In genomic region chr10:22308390-22308789, GRCh38 we compare ENCODE assay signal across 9 cellular contexts. TPM values are rescaled to one million over a fixed set of nuclear protein-coding genes. Genes with fewer than 3 reads are reported as not detected.
DNase-seq lines count a peak whose midpoint lies in the region; ATAC-seq and TF ChIP-seq lines count a peak whose summit lies in the region.
"Had no signal": no experiment of that assay in that cellular context is flagged by ENCODE, and none has a peak within 500 bp of the region (broad histone marks: within the 10 kb centered on the region; RNA-seq: fewer than 3 reads in every experiment).

No MANE protein-coding gene starts in this region.

- H3K36me3 ChIP-seq in Panc1 (ENCODE audit: control insufficient read depth, insufficient read depth, low read length), result no peaks in the 10 kb centered on the region

- no peaks in the 10 kb centered on the region for H3K9me3 Mint-ChIP-seq in natural killer cell treated with Interleukin-12 subunit alpha and Interleukin-12 subunit beta and Interleukin-15 and Interleukin-18, amount 100 ng/mL, for 72 hours
- no peaks in the 10 kb centered on the region for H3K9me3 Mint-ChIP-seq in natural killer cell

- no peaks in the 10 kb centered on the region for H3K27me3 ChIP-seq in Panc1 (ENCODE audit: control insufficient read depth, insufficient read depth, low read length)

- POLR2A ChIA-PET in Panc1 (lab: Charles Lee), result no interaction called here

- H3K4me3 ChIP-seq in Panc1 (ENCODE audit: low read depth in 2 of 2, low read length in 2 of 2), result no peak overlapping the region

- TF ChIP-seq CTCF in natural killer cell (IDR thresholded peaks at IDR 0.05) (no peak), Panc1 (IDR thresholded peaks at IDR 0.05) (no peak)

- in situ Hi-C loops in Panc1 (cut with HindIII; ENCODE audit: low pct_unique_long_range_greater_than_20kb, low sequenced_read_pairs), result no loop called here

- no peaks in the 10 kb centered on the region for H3K4me1 ChIP-seq in Panc1 (ENCODE audit: control insufficient read depth, insufficient read depth, low read length)

- CTCF ChIA-PET in Panc1 (lab: Charles Lee), result no interaction called here

- no peaks in the 10 kb centered on the region for H3K36me3 Mint-ChIP-seq in natural killer cell treated with Interleukin-12 subunit alpha and Interleukin-12 subunit beta and Interleukin-15 and Interleukin-18, amount 100 ng/mL, for 72 hours
- H3K36me3 Mint-ChIP-seq in natural killer cell, result no peaks in the 10 kb centered on the region

- no peak for DNase-seq in natural killer cell treated with Interleukin-12 subunit alpha and Interleukin-12 subunit beta and Interleukin-15 and Interleukin-18, amount 100 ng/mL, for 72 hours (ENCODE audit: low spot score)
- DNase-seq in natural killer cell, result no peak
- peak; percentile 89 for DNase-seq in Panc1 (ENCODE audit: low read depth, low spot score)
- no peak for DNase-seq in stimulated activated naive CD8-positive, alpha-beta T cell treated with anti-CD3 and anti-CD28 coated beads, Interleukin-15, Interleukin-2, amounts not matched to agents 100 U/mL and 50 U/mL, for 24 hours
- no peak for DNase-seq in NCI-H128 (lab: John Stamatoyannopoulos, UW; ENCODE audit: unreplicated experiment)
- no peak for DNase-seq in UCSD-AML1 (lab: John Stamatoyannopoulos, UW; ENCODE audit: unreplicated experiment)
- no peak for DNase-seq in hippocampal formation (lab: John Stamatoyannopoulos, UW)
- DNase-seq: NCI-H1417 treated with DMSO at 0.1 percent for 48 hours had no signal

- peaks cover 0 to 5% of the 10 kb centered on the region in 2 donors for H3K4me1 Mint-ChIP-seq in natural killer cell treated with Interleukin-12 subunit alpha and Interleukin-12 subunit beta and Interleukin-15 and Interleukin-18, amount 100 ng/mL, for 72 hours (ENCODE audit: low read depth in 2 of 2)
- H3K4me1 Mint-ChIP-seq in natural killer cell, result no peaks in the 10 kb centered on the region

- no peak overlapping the region for H3K4me3 Mint-ChIP-seq in natural killer cell treated with Interleukin-12 subunit alpha and Interleukin-12 subunit beta and Interleukin-15 and Interleukin-18, amount 100 ng/mL, for 72 hours
- H3K4me3 Mint-ChIP-seq in natural killer cell, result no peak overlapping the region

- ATAC-seq in natural killer cell treated with Interleukin-12 subunit alpha and Interleukin-12 subunit beta and Interleukin-15 and Interleukin-18, amount 100 ng/mL, for 72 hours, result peak; percentile 87 to 96
- ATAC-seq in natural killer cell (no peak), HG02840 (IDR thresholded peaks at IDR 0.05; ENCODE audit: low FRiP score, unreplicated experiment) (peak; percentile 98), Panc1 (peak; percentile 84)
- peak; percentile 98 for ATAC-seq in stimulated activated naive CD8-positive, alpha-beta T cell treated with anti-CD3 and anti-CD28 coated beads, Interleukin-15, Interleukin-2, amounts not matched to agents 100 U/mL and 50 U/mL, for 24 hours

- intact Hi-C loops in natural killer cell (cut with micrococcal nuclease), result no loop called here
- intact Hi-C loops in Panc1 (cut with micrococcal nuclease; ENCODE audit: unreplicated experiment), result no loop called here

- no peaks in the 10 kb centered on the region for H3K9me3 ChIP-seq in Panc1 (ENCODE audit: control insufficient read depth, insufficient read depth, low read depth, low read length)

- no peak overlapping the region for H3K27ac Mint-ChIP-seq in natural killer cell treated with Interleukin-12 subunit alpha and Interleukin-12 subunit beta and Interleukin-15 and Interleukin-18, amount 100 ng/mL, for 72 hours
- no peak overlapping the region for H3K27ac Mint-ChIP-seq in natural killer cell

- H3K27me3 Mint-ChIP-seq in natural killer cell treated with Interleukin-12 subunit alpha and Interleukin-12 subunit beta and Interleukin-15 and Interleukin-18, amount 100 ng/mL, for 72 hours, result peaks cover 14 to 19% of the 10 kb centered on the region in 2 donors
- H3K27me3 Mint-ChIP-seq in natural killer cell (ENCODE audit: low read depth in 2 of 2), result peaks cover 19 to 55% of the 10 kb centered on the region in 2 donors

- BruUV-seq in Panc1 (replicated peaks; lab: Mats Ljungman, UMichigan), result no TSS peak

- no peak overlapping the region for H3K27ac ChIP-seq in Panc1 (ENCODE audit: low read length)

RNA-seq across cellular contexts. Expression of gene COMMD3, which starts 7.8 kb away (rescaled TPM):
- 10 to 100 TPM; 50.1 to 55.8 TPM for total RNA-seq in natural killer cell treated with Interleukin-12 subunit alpha and Interleukin-12 subunit beta and Interleukin-15 and Interleukin-18, amount 100 ng/mL, for 72 hours
- total RNA-seq in natural killer cell (10 to 100 TPM; 43.1 to 48.3 (median 44.2) TPM), Panc1 (2021; ENCODE audit: unreplicated experiment) (35.6 TPM)
- polyA plus RNA-seq in Panc1 (2012; ENCODE audit: insufficient read length), result 28.6 TPM

RNA-seq across cellular contexts. Expression of gene BMI1, which starts 12.5 kb away (rescaled TPM):
- 10 to 100 TPM; 38.2 to 44.9 TPM for total RNA-seq in natural killer cell treated with Interleukin-12 subunit alpha and Interleukin-12 subunit beta and Interleukin-15 and Interleukin-18, amount 100 ng/mL, for 72 hours
- total RNA-seq in natural killer cell, result 10 to 100 TPM; 60.5 to 69.8 (median 66.4) TPM
- 55.1 TPM for total RNA-seq in Panc1 (2021; ENCODE audit: unreplicated experiment)
- polyA plus RNA-seq in Panc1 (2012; ENCODE audit: insufficient read length), result 27.4 TPM

RNA-seq across cellular contexts. Expression of gene SPAG6, which starts 36.9 kb away (rescaled TPM):
- under 1 TPM; 0.28 to 0.29 TPM for total RNA-seq in natural killer cell treated with Interleukin-12 subunit alpha and Interleukin-12 subunit beta and Interleukin-15 and Interleukin-18, amount 100 ng/mL, for 72 hours
- total RNA-seq in natural killer cell, result under 1 TPM in 2 of 3 donors, not detected in 1; 0.35 to 0.79 TPM
- not detected for total RNA-seq in Panc1 (2021; ENCODE audit: unreplicated experiment)
- not detected for polyA plus RNA-seq in Panc1 (2012; ENCODE audit: insufficient read length)

Comparison
In these comparisons a context has a peak if more than half of its experiments do, and no peak if none do; other contexts are left out.
1. ATAC-seq: peak in natural killer cell treated with Interleukin-12 subunit alpha and Interleukin-12 subunit beta and Interleukin-15 and Interleukin-18, amount 100 ng/mL, for 72 hours (2 of 2), HG02840 (single experiment), Panc1 (single experiment) and stimulated activated naive CD8-positive, alpha-beta T cell treated with anti-CD3 and anti-CD28 coated beads, Interleukin-15, Interleukin-2, amounts not matched to agents 100 U/mL and 50 U/mL, for 24 hours (single experiment); none in natural killer cell (0 of 3).